In the genomic region with DNA sequence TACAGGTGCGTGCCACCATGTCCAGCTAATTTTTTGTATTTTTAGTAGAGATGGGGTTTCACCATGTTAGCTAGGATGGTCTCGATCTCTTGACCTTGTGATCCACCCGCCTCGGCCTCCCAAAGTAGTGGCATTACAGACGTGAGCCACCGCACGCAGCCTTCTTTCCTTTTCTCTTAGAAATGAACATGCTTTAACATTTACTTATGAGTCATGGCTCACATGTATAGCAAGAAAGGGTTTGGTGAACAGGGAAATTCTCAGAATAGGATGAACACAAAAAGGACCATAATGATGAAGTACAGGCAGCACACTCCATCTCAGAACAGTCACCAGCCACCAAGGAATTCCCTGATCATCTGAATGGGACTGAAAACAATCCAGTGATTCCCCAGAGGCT, we compare ENCODE assay signal across 19 cellular contexts.
"Had no signal": no experiment of that assay in that cellular context is flagged by ENCODE, and none has a peak within 500 bp of the region (broad histone marks: within the 10 kb centered on the region; RNA-seq: fewer than 3 reads in every experiment).

No MANE protein-coding gene starts in this region.

- H3K27me3 ChIP-seq: adrenal gland, ascending aorta, brain microvascular endothelial cell, esophagus squamous epithelium, gastrocnemius medialis, ovary, tibial artery had no signal

- H3K27me3 Mint-ChIP-seq: activated naive CD8-positive, alpha-beta T cell had no signal

- H3K36me3 Mint-ChIP-seq: activated naive CD8-positive, alpha-beta T cell had no signal

- DNase-seq: activated B cell treated with CpG ODN at 0.5 μM for 24 hours; activated naive CD4-positive, alpha-beta T cell; adrenal gland; brain microvascular endothelial cell; central memory CD4-positive, alpha-beta T cell; effector memory CD8-positive, alpha-beta T cell; esophagus squamous epithelium; gastrocnemius medialis; hippocampal formation; left ventricle myocardium inferior; naive thymus-derived CD4-positive, alpha-beta T cell; ovary; stimulated activated naive CD8-positive, alpha-beta T cell treated with anti-CD3 and anti-CD28 coated beads, Interleukin-15, amount 100 ng/mL, for 72 hours; tibial artery had no signal

- H3K36me3 ChIP-seq: adrenal gland, ascending aorta, brain microvascular endothelial cell, esophagus squamous epithelium, gastrocnemius medialis, left ventricle myocardium inferior, neutrophil, ovary, prostate gland, tibial artery had no signal

- H3K9me3 Mint-ChIP-seq: activated B cell treated with CpG ODN at 0.5 μM for 24 hours; activated T-helper 2 cell treated with anti-CD3 and anti-CD28 coated beads, Interferon-gamma antibody, Interleukin-2, Interleukin-4, amounts not matched to agents 10 μg/mL and 5 μg/mL and 100 μg/mL, durations not matched to agents 14 hours and 24 hours and 36 hours; effector memory CD8-positive, alpha-beta T cell; stimulated activated naive CD8-positive, alpha-beta T cell treated with anti-CD3 and anti-CD28 coated beads, Interleukin-15, amount 100 ng/mL, for 72 hours had no signal

- ATAC-seq: effector memory CD8-positive, alpha-beta T cell; gastrocnemius medialis; naive thymus-derived CD4-positive, alpha-beta T cell; stimulated activated naive CD8-positive, alpha-beta T cell treated with anti-CD3 and anti-CD28 coated beads, Interleukin-15, amount 100 ng/mL, for 72 hours had no signal

- H3K9me3 ChIP-seq: adrenal gland, ascending aorta, esophagus squamous epithelium, gastrocnemius medialis, left ventricle myocardium inferior, neutrophil, ovary, prostate gland, tibial artery had no signal

- H3K27ac ChIP-seq: adrenal gland, brain microvascular endothelial cell, esophagus squamous epithelium, gastrocnemius medialis, left ventricle myocardium inferior, neutrophil, ovary, prostate gland, tibial artery had no signal

- H3K4me1 ChIP-seq: adrenal gland, gastrocnemius medialis, left ventricle myocardium inferior, prostate gland had no signal

- H3K4me3 Mint-ChIP-seq: activated B cell treated with CpG ODN at 0.5 μM for 24 hours; activated naive CD8-positive, alpha-beta T cell; effector memory CD8-positive, alpha-beta T cell; stimulated activated naive CD8-positive, alpha-beta T cell treated with anti-CD3 and anti-CD28 coated beads, Interleukin-15, amount 100 ng/mL, for 72 hours had no signal

- H3K4me1 Mint-ChIP-seq: activated B cell treated with CpG ODN at 0.5 μM for 24 hours had no signal

- H3K27ac Mint-ChIP-seq: activated B cell treated with CpG ODN at 0.5 μM for 24 hours; activated naive CD8-positive, alpha-beta T cell; activated T-helper 2 cell treated with anti-CD3 and anti-CD28 coated beads, Interferon-gamma antibody, Interleukin-2, Interleukin-4, amounts not matched to agents 10 μg/mL and 5 μg/mL and 100 μg/mL, durations not matched to agents 14 hours and 24 hours and 36 hours; effector memory CD8-positive, alpha-beta T cell had no signal

- H3K4me3 ChIP-seq: adrenal gland, ascending aorta, esophagus squamous epithelium, gastrocnemius medialis, left ventricle myocardium inferior, ovary, prostate gland, tibial artery had no signal
